Comparison of ENCODE assay signal across 13 cellular contexts in genomic region chr3:171142985-171143384, GRCh38.
DNase-seq lines count a peak whose midpoint lies in the region; ATAC-seq and TF ChIP-seq lines count a peak whose summit lies in the region.
"Had no signal": no experiment of that assay in that cellular context is flagged by ENCODE, and none has a peak within 500 bp of the region (broad histone marks: within the 10 kb centered on the region; RNA-seq: fewer than 3 reads in every experiment).

No MANE protein-coding gene starts in this region.

- peak; percentile 62 for DNase-seq in AG08395 (ENCODE audit: low spot score)
- DNase-seq in NCI-H1417 (lab: John Stamatoyannopoulos, UW) = peak in 2 of 3 experiments; percentile 84 to 95
- DNase-seq in SK-N-MC (ENCODE audit: low read depth, low spot score) = peak; percentile 72
- DNase-seq in kidney epithelial cell (ENCODE audit: low read depth) = peak; percentile 51
- no peak for DNase-seq in activated CD4-positive, alpha-beta T cell treated with anti-CD3 and anti-CD28 coated beads, Interleukin-2, amount 50 U/mL, for 4 hours
- no peak for DNase-seq in activated effector memory CD4-positive, alpha-beta T cell treated with Interleukin-2 at 50 U/mL for 16 hours
- DNase-seq: amygdala, Karpas-422, nephron progenitor cell, T-helper 9 cell had no signal

- no peak for TF ChIP-seq CTCF in kidney epithelial cell (IDR thresholded peaks at IDR 0.05; ENCODE audit: insufficient read depth, low read length, poor library complexity, severe bottlenecking)

- H3K27ac ChIP-seq in SK-N-MC = no peak overlapping the region

- no peak overlapping the region for H3K9ac ChIP-seq in SK-N-MC (ENCODE audit: insufficient read length)

- H3K36me3 ChIP-seq in SK-N-MC (ENCODE audit: insufficient read depth, low read length) (no peaks in the 10 kb centered on the region), kidney epithelial cell (ENCODE audit: control insufficient read depth, insufficient read depth, low read length) (no peaks in the 10 kb centered on the region)

- no peaks in the 10 kb centered on the region for H3K9me3 ChIP-seq in SK-N-MC (ENCODE audit: low read depth, low read length)

- no peak for ATAC-seq in activated CD4-positive, CD25-positive, alpha-beta regulatory T cell treated with anti-CD3 and anti-CD28 coated beads, Interleukin-2, amount 50 U/mL, for 24 hours
- no peak for ATAC-seq in GM21526 (IDR thresholded peaks at IDR 0.05; ENCODE audit: low FRiP score, unreplicated experiment)
- ATAC-seq: Panc1 had no signal

- H3K4me3 ChIP-seq in SK-N-MC = no peak overlapping the region
- H3K4me3 ChIP-seq in kidney epithelial cell (ENCODE audit: low read depth, low read length) = no peak overlapping the region

- no peaks in the 10 kb centered on the region for H3K27me3 ChIP-seq in kidney epithelial cell (ENCODE audit: control insufficient read depth, insufficient read depth, low read length)

Comparison
In these comparisons a context has a peak if more than half of its experiments do, and no peak if none do; other contexts are left out.
1. DNase-seq: peak in AG08395 (single experiment), NCI-H1417 (2 of 3), SK-N-MC (single experiment) and kidney epithelial cell (single experiment); none in activated CD4-positive, alpha-beta T cell treated with anti-CD3 and anti-CD28 coated beads, Interleukin-2, amount 50 U/mL, for 4 hours (0 of 2) and activated effector memory CD4-positive, alpha-beta T cell treated with Interleukin-2 at 50 U/mL for 16 hours (single experiment).